28 cellular contexts compared by ENCODE assay signal in genomic region chr15:48462688-48463087, GRCh38.
"Had no signal": no experiment of that assay in that cellular context is flagged by ENCODE, and none has a peak within 500 bp of the region (broad histone marks: within the 10 kb centered on the region; RNA-seq: fewer than 3 reads in every experiment).

No MANE protein-coding gene starts in this region.

- H3K4me1 Mint-ChIP-seq: memory B cell; mesothelial cell of epicardium; naive B cell; neural crest cell; stimulated activated memory B cell treated with anti-CD40 and anti-IgM and Interleukin-4, amounts not matched to agents 10 μg/mL and 1 μg/mL and 100 μg/mL, for 72 hours had no signal

- DNase-seq: cortex of kidney; effector memory CD8-positive, alpha-beta T cell; erythroblast; esophagus squamous epithelium; head of caudate nucleus; kidney; mucosa of descending colon; naive B cell; stimulated activated CD4-positive, alpha-beta T cell treated with anti-CD3 and anti-CD28 coated beads, Interleukin-12 subunit alpha, Interleukin-12 subunit beta, amount 100 ng/mL, for 4 hours; stimulated activated CD4-positive, alpha-beta T cell treated with anti-CD3 and anti-CD28 coated beads, Interleukin-2, amount 100 ng/mL, for 24 hours; stimulated activated CD4-positive, alpha-beta T cell treated with anti-CD3 and anti-CD28 coated beads, Interleukin-4, amount 100 ng/mL, for 24 hours; stimulated activated naive CD8-positive, alpha-beta T cell treated with anti-CD3 and anti-CD28 coated beads, Interleukin-15, Interleukin-2, amounts not matched to agents 100 U/mL and 50 U/mL, for 24 hours; transverse colon; upper lobe of right lung; uterus had no signal

- H3K4me3 Mint-ChIP-seq: effector memory CD8-positive, alpha-beta T cell; memory B cell; mesothelial cell of epicardium; naive B cell; natural killer cell treated with Interleukin-12 subunit alpha and Interleukin-12 subunit beta and Interleukin-15 and Interleukin-18, amount 100 ng/mL, for 72 hours; neural crest cell; stimulated activated memory B cell treated with anti-CD40 and anti-IgM and Interleukin-4, amounts not matched to agents 10 μg/mL and 1 μg/mL and 100 μg/mL, for 72 hours had no signal

- H3K4me1 ChIP-seq: prostate gland, right atrium auricular region, suprapubic skin, transverse colon, upper lobe of right lung, uterus had no signal

- H3K4me2 ChIP-seq: smooth muscle cell had no signal

- H3K4me3 ChIP-seq: esophagus squamous epithelium, lung, mucosa of descending colon, prostate gland, right atrium auricular region, smooth muscle cell, suprapubic skin, transverse colon, upper lobe of right lung, uterus had no signal

- ATAC-seq: effector memory CD8-positive, alpha-beta T cell; left lobe of liver; natural killer cell treated with Interleukin-12 subunit alpha and Interleukin-12 subunit beta and Interleukin-15 and Interleukin-18, amount 100 ng/mL, for 72 hours; sciatic nerve; stimulated activated memory B cell treated with anti-CD40 and anti-IgM and Interleukin-4, amounts not matched to agents 10 μg/mL and 1 μg/mL and 100 μg/mL, for 72 hours; stimulated activated naive CD8-positive, alpha-beta T cell treated with anti-CD3 and anti-CD28 coated beads, Interleukin-15, Interleukin-2, amounts not matched to agents 100 U/mL and 50 U/mL, for 24 hours; upper lobe of right lung had no signal

- H3K9me3 Mint-ChIP-seq: effector memory CD8-positive, alpha-beta T cell; memory B cell; mesothelial cell of epicardium; naive B cell; natural killer cell treated with Interleukin-12 subunit alpha and Interleukin-12 subunit beta and Interleukin-15 and Interleukin-18, amount 100 ng/mL, for 72 hours; neural crest cell; stimulated activated memory B cell treated with anti-CD40 and anti-IgM and Interleukin-4, amounts not matched to agents 10 μg/mL and 1 μg/mL and 100 μg/mL, for 72 hours had no signal

- H3K27me3 Mint-ChIP-seq: effector memory CD8-positive, alpha-beta T cell; memory B cell; naive B cell; natural killer cell treated with Interleukin-12 subunit alpha and Interleukin-12 subunit beta and Interleukin-15 and Interleukin-18, amount 100 ng/mL, for 72 hours; stimulated activated memory B cell treated with anti-CD40 and anti-IgM and Interleukin-4, amounts not matched to agents 10 μg/mL and 1 μg/mL and 100 μg/mL, for 72 hours had no signal

- H3K36me3 ChIP-seq: prostate gland, transverse colon, uterus had no signal

- H3K36me3 Mint-ChIP-seq: memory B cell; naive B cell; natural killer cell treated with Interleukin-12 subunit alpha and Interleukin-12 subunit beta and Interleukin-15 and Interleukin-18, amount 100 ng/mL, for 72 hours; stimulated activated memory B cell treated with anti-CD40 and anti-IgM and Interleukin-4, amounts not matched to agents 10 μg/mL and 1 μg/mL and 100 μg/mL, for 72 hours had no signal

- H3K27me3 ChIP-seq: esophagus squamous epithelium, neutrophil, right atrium auricular region, suprapubic skin, transverse colon, upper lobe of right lung, uterus had no signal

- H3K27ac Mint-ChIP-seq: effector memory CD8-positive, alpha-beta T cell; memory B cell; mesothelial cell of epicardium; naive B cell; natural killer cell treated with Interleukin-12 subunit alpha and Interleukin-12 subunit beta and Interleukin-15 and Interleukin-18, amount 100 ng/mL, for 72 hours; stimulated activated memory B cell treated with anti-CD40 and anti-IgM and Interleukin-4, amounts not matched to agents 10 μg/mL and 1 μg/mL and 100 μg/mL, for 72 hours had no signal

- H3K27ac ChIP-seq: esophagus squamous epithelium, neutrophil, prostate gland, right atrium auricular region, suprapubic skin, transverse colon, upper lobe of right lung, uterus had no signal

- H3K9me3 ChIP-seq: esophagus squamous epithelium, mucosa of descending colon, neutrophil, prostate gland, right atrium auricular region, suprapubic skin, transverse colon, upper lobe of right lung, uterus had no signal
